8 cellular contexts compared by ENCODE assay signal in genomic region chr14:24365600-24366374, GRCh38. TPM values are rescaled to one million over a fixed set of nuclear protein-coding genes. Genes with fewer than 3 reads are reported as not detected.
DNase-seq lines count a peak whose midpoint lies in the region; ATAC-seq and TF ChIP-seq lines count a peak whose summit lies in the region.

No MANE protein-coding gene starts in this region.

- ATAC-seq in GM19035 (IDR thresholded peaks at IDR 0.05; ENCODE audit: unreplicated experiment) (peak; percentile 46), thoracic aorta (ENCODE audit: insufficient number of reproducible peaks, low FRiP score, low read depth) (peak; percentile 56)

- POLR2A ChIA-PET in AG04450 (lab: Yijun Ruan, JAX): interaction anchor here (0.7 to 2.2 kb wide), 13 partner anchors 8 to 177 kb away, joined by 3 to 42 read pairs (median 4); partner anchors contain the start of genes CBLN3, IPO4, KHNYN and NYNRIN

- H3K4me3 ChIP-seq in AG04450 (ENCODE audit: low read depth, low read length) (peak overlapping the region; percentile 46), Karpas-422 (ENCODE audit: low read length) (peak overlapping the region; percentile 72), thoracic aorta (peak overlapping the region; percentile 97)

- H3K79me2 ChIP-seq in Karpas-422 (ENCODE audit: low read length): no peaks in the 10 kb centered on the region

- H3K4me2 ChIP-seq in Karpas-422 (ENCODE audit: low read depth, low read length, poor library complexity, severe bottlenecking): peak overlapping the region; percentile 96

- CTCF ChIA-PET in AG04450 (lab: Charles Lee): interaction anchor here (0.5 to 2.3 kb wide), 36 partner anchors 8 to 1327 kb away, joined by 3 to 160 read pairs (median 6); partner anchors contain the start of genes CBLN3, CIDEB, KHNYN and NYNRIN

- DNase-seq in AG04450 (ENCODE audit: low read depth, low spot score) (peak; percentile 73), Karpas-422 (peak; percentile 99), SHP77 treated with DMSO at 0.1 percent for 48 hours (lab: John Stamatoyannopoulos, UW) (peak; percentile 75), germinal center (ENCODE audit: low spot score) (peak; percentile 84), nucleus accumbens (lab: John Stamatoyannopoulos, UW) (peak in 33 of 56 donors; percentile 4 to 82 (median 29)), thoracic aorta (ENCODE audit: low spot score) (peak; percentile 51)

- H3K9me2 ChIP-seq in Karpas-422 (replicated peaks; ENCODE audit: insufficient read depth, low read length): no peaks in the 10 kb centered on the region

- no peaks in the 10 kb centered on the region; the same call in 1 of the 2 replicates for H3K9me3 ChIP-seq in AG04450 (ENCODE audit: control insufficient read depth, insufficient read depth, low read length)
- no peaks in the 10 kb centered on the region for H3K9me3 ChIP-seq in Karpas-422 (ENCODE audit: low read length)
- no peaks in the 10 kb centered on the region for H3K9me3 ChIP-seq in thoracic aorta

- no peaks in the 10 kb centered on the region for H3K9me3 Mint-ChIP-seq in activated naive CD4-positive, alpha-beta T cell treated with anti-CD3 and anti-CD28 coated beads, Interleukin-2, amount 50 U/mL, for 24 hours

- no peaks in the 10 kb centered on the region for H4K20me1 ChIP-seq in Karpas-422 (ENCODE audit: insufficient read depth, low read depth, low read length)

- no peaks in the 10 kb centered on the region for H3K36me3 Mint-ChIP-seq in activated naive CD4-positive, alpha-beta T cell treated with anti-CD3 and anti-CD28 coated beads, Interleukin-2, amount 50 U/mL, for 24 hours

- peak overlapping the region; percentile 84 for H3K4me3 Mint-ChIP-seq in activated naive CD4-positive, alpha-beta T cell treated with anti-CD3 and anti-CD28 coated beads, Interleukin-2, amount 50 U/mL, for 24 hours

- H2AFZ ChIP-seq in Karpas-422 (ENCODE audit: low read length): peak overlapping the region; percentile 95

- H3K27ac ChIP-seq in AG04450 (ENCODE audit: low read depth, low read length) (peak overlapping the region; percentile 96), Karpas-422 (ENCODE audit: low read length) (peak overlapping the region; percentile 79), thoracic aorta (peak overlapping the region; percentile 96 to 98)

- TF ChIP-seq CTCF in AG04450 (IDR thresholded peaks at IDR 0.05; ENCODE audit: low read depth, low read length) (peak; percentile 88), thoracic aorta (IDR thresholded peaks at IDR 0.05) (peak; percentile 88)

- H3K27me3 Mint-ChIP-seq in activated naive CD4-positive, alpha-beta T cell treated with anti-CD3 and anti-CD28 coated beads, Interleukin-2, amount 50 U/mL, for 24 hours: peaks cover 41% of the 10 kb centered on the region

- H3K27ac Mint-ChIP-seq in activated naive CD4-positive, alpha-beta T cell treated with anti-CD3 and anti-CD28 coated beads, Interleukin-2, amount 50 U/mL, for 24 hours: peak overlapping the region; percentile 35

- H3K4me1 Mint-ChIP-seq in activated naive CD4-positive, alpha-beta T cell treated with anti-CD3 and anti-CD28 coated beads, Interleukin-2, amount 50 U/mL, for 24 hours: peaks cover 28% of the 10 kb centered on the region

- no peaks in the 10 kb centered on the region for H3K36me3 ChIP-seq in Karpas-422 (ENCODE audit: insufficient read depth, low read length)
- no peaks in the 10 kb centered on the region for H3K36me3 ChIP-seq in thoracic aorta

- H3K4me1 ChIP-seq in Karpas-422 (ENCODE audit: low read length): peaks cover 48% of the 10 kb centered on the region
- H3K4me1 ChIP-seq in thoracic aorta (ENCODE audit: control insufficient read depth in 1 of 2, low read depth in 2 of 2): peaks cover 10 to 38% of the 10 kb centered on the region in 2 donors

- peaks cover 3% of the 10 kb centered on the region for H3K27me3 ChIP-seq in AG04450 (ENCODE audit: control insufficient read depth, insufficient read depth, low read length)
- H3K27me3 ChIP-seq in Karpas-422 (ENCODE audit: low read length): no peaks in the 10 kb centered on the region
- no peaks in the 10 kb centered on the region for H3K27me3 ChIP-seq in thoracic aorta (replicated peaks; ENCODE audit: insufficient read depth)

- H3K9ac ChIP-seq in Karpas-422 (ENCODE audit: low read length): peak overlapping the region; percentile 84

RNA-seq across cellular contexts. Expression of gene NFATC4, which starts 2.2 kb away (rescaled TPM):
- polyA plus RNA-seq in AG04450 (2011; rRNA removed): 35.7 and 42.0 TPM in 2 replicates
- polyA minus RNA-seq in AG04450 (2011; rRNA and poly(A)+ RNA removed): 43.5 and 69.5 TPM in 2 replicates
- 17.1 and 19.9 TPM in 2 replicates for total RNA-seq in Karpas-422 (2014; rRNA removed; shearing (Covaris generic); ENCODE audit: low replicate concordance)
- total RNA-seq in thoracic aorta: 10 to 100 TPM; 62.0 to 84.5 TPM

RNA-seq across cellular contexts. Expression of gene RIPK3, which starts 26.0 kb away (rescaled TPM):
- 0.09 TPM in 1 of 2 replicates, not detected in the other for polyA plus RNA-seq in AG04450 (2011; rRNA removed)
- polyA minus RNA-seq in AG04450 (2011; rRNA and poly(A)+ RNA removed): not detected in 2 replicates
- total RNA-seq in Karpas-422 (2014; rRNA removed; shearing (Covaris generic); ENCODE audit: low replicate concordance): 1.6 and 2.3 TPM in 2 replicates
- total RNA-seq in thoracic aorta: 10 to 100 TPM in 1 of 2 donors, 1 to 10 TPM in 1; 6.8 to 17.9 TPM

RNA-seq across cellular contexts. Expression of gene ADCY4, which starts 30.9 kb away (rescaled TPM):
- polyA plus RNA-seq in AG04450 (2011; rRNA removed): 0.04 TPM in 1 of 2 replicates, not detected in the other
- 0.22 TPM in 1 of 2 replicates, not detected in the other for polyA minus RNA-seq in AG04450 (2011; rRNA and poly(A)+ RNA removed)
- total RNA-seq in Karpas-422 (2014; rRNA removed; shearing (Covaris generic); ENCODE audit: low replicate concordance): 0.07 and 0.69 TPM in 2 replicates
- 10 to 100 TPM; 25.5 to 28.7 TPM for total RNA-seq in thoracic aorta

RNA-seq across cellular contexts. Expression of gene NYNRIN, which starts 33.0 kb away (rescaled TPM):
- 10.4 and 10.5 TPM in 2 replicates for polyA plus RNA-seq in AG04450 (2011; rRNA removed)
- polyA minus RNA-seq in AG04450 (2011; rRNA and poly(A)+ RNA removed): 18.3 and 20.1 TPM in 2 replicates
- not detected in 2 replicates for total RNA-seq in Karpas-422 (2014; rRNA removed; shearing (Covaris generic); ENCODE audit: low replicate concordance)
- total RNA-seq in thoracic aorta: 10 to 100 TPM in 1 of 2 donors, 1 to 10 TPM in 1; 9.5 to 11.6 TPM

RNA-seq across cellular contexts. Expression of gene LTB4R, which starts 54.5 kb away (rescaled TPM):
- polyA plus RNA-seq in AG04450 (2011; rRNA removed): 0.98 and 1.2 TPM in 2 replicates
- 0.70 and 1.4 TPM in 2 replicates for polyA minus RNA-seq in AG04450 (2011; rRNA and poly(A)+ RNA removed)
- 26.6 and 29.6 TPM in 2 replicates for total RNA-seq in Karpas-422 (2014; rRNA removed; shearing (Covaris generic); ENCODE audit: low replicate concordance)
- total RNA-seq in thoracic aorta: 10 to 100 TPM in 1 of 2 donors, 1 to 10 TPM in 1; 8.9 to 13.1 TPM

Comparison
In these comparisons a context has a peak if more than half of its experiments do, and no peak if none do; other contexts are left out.
1. Peak in every context shown above with its lines: DNase-seq, ATAC-seq, H3K4me3 ChIP-seq and H3K27ac ChIP-seq.
2. DNase-seq: peak in every context shown above with its lines; median percentile 99 in Karpas-422; 84 in germinal center; 75 in SHP77 treated with DMSO at 0.1 percent for 48 hours; 73 in AG04450; 51 in thoracic aorta; 29 in nucleus accumbens.
3. H3K4me3 ChIP-seq: peak in every context shown above with its lines; median percentile 97 in thoracic aorta; 72 in Karpas-422; 46 in AG04450.
4. RNA of gene ADCY4, which starts 30.9 kb away (total RNA-seq): 25.5 to 28.7 TPM in thoracic aorta; 0.07 to 0.69 TPM in Karpas-422; every median in the first group is over 10 times any median in the second.